In genomic region chr10:125155101-125155500, GRCh38 we compare ENCODE assay signal across 10 cellular contexts. TPM values are rescaled to one million over a fixed set of nuclear protein-coding genes. Genes with fewer than 3 reads are reported as not detected.
DNase-seq lines count a peak whose midpoint lies in the region; ATAC-seq and TF ChIP-seq lines count a peak whose summit lies in the region.
"Had no signal": no experiment of that assay in that cellular context is flagged by ENCODE, and none has a peak within 500 bp of the region (broad histone marks: within the 10 kb centered on the region; RNA-seq: fewer than 3 reads in every experiment).

No MANE protein-coding gene starts in this region.

- ATAC-seq in GM18858 (IDR thresholded peaks at IDR 0.05; ENCODE audit: unreplicated experiment) = no peak

- TF ChIP-seq CTCF in LNCaP clone FGC (IDR thresholded peaks at IDR 0.05; ENCODE audit: control insufficient read depth, extremely low read depth, insufficient read depth) = no peak
- no peak for TF ChIP-seq CTCF in mesothelial cell of epicardium (IDR thresholded peaks at IDR 0.05; ENCODE audit: unreplicated experiment)
- TF ChIP-seq CTCF in tibial artery (IDR thresholded peaks at IDR 0.05) = no peak

- H3K4me3 ChIP-seq in LNCaP clone FGC (ENCODE audit: low read depth, low read length) (peak overlapping the region; percentile 33), endocrine pancreas (ENCODE audit: control insufficient read depth, insufficient read depth, low read length) (peak overlapping the region; percentile 33), tibial artery (peak overlapping the region; percentile 8 to 10)

- H3K27me3 ChIP-seq in endocrine pancreas (ENCODE audit: control insufficient read depth, insufficient read depth, low read length) (no peaks in the 10 kb centered on the region), tibial artery (no peaks in the 10 kb centered on the region)
- H3K27me3 ChIP-seq: adrenal gland had no signal

- peak overlapping the region; percentile 70 to 99 for H3K27ac ChIP-seq in tibial artery

- DNase-seq in LNCaP clone FGC (ENCODE audit: low read depth) = no peak
- no peak for DNase-seq in mesothelial cell of epicardium (ENCODE audit: low spot score in 2 of 2, unreplicated experiment in 2 of 2)
- DNase-seq in tibial artery = no peak
- DNase-seq in NCI-H345 (lab: John Stamatoyannopoulos, UW) = no peak
- no peak for DNase-seq in SKM-1 (lab: John Stamatoyannopoulos, UW; ENCODE audit: unreplicated experiment)
- DNase-seq in stimulated activated CD4-positive, alpha-beta T cell treated with anti-CD3 and anti-CD28 coated beads, Interleukin-12 subunit alpha, Interleukin-12 subunit beta, amount 100 ng/mL, for 4 hours = no peak
- DNase-seq: stimulated activated CD8-positive, alpha-beta memory T cell treated with anti-CD3 and anti-CD28 coated beads, Interleukin-4, amount 100 ng/mL, for 48 hours had no signal

- no peaks in the 10 kb centered on the region for H3K27me3 Mint-ChIP-seq in mesothelial cell of epicardium (ENCODE audit: low read depth)

- H3K36me3 ChIP-seq in endocrine pancreas (ENCODE audit: control insufficient read depth, insufficient read depth, low read length) = no peaks in the 10 kb centered on the region
- peaks cover 0 to 9% (median 5%) of the 10 kb centered on the region in 3 donors for H3K36me3 ChIP-seq in tibial artery
- H3K36me3 ChIP-seq: adrenal gland had no signal

- H3K9me3 ChIP-seq in endocrine pancreas (ENCODE audit: control insufficient read depth, low read length) (no peaks in the 10 kb centered on the region), tibial artery (no peaks in the 10 kb centered on the region)
- H3K9me3 ChIP-seq: adrenal gland had no signal

- H3K36me3 Mint-ChIP-seq in mesothelial cell of epicardium = no peaks in the 10 kb centered on the region

- H3K27ac Mint-ChIP-seq in mesothelial cell of epicardium = peak overlapping the region; percentile 90

- intact Hi-C loops in tibial artery (cut with DNase I; ENCODE audit: low total_unique reads) = loop anchor here (10.0 kb wide), 1 partner anchor 150 kb away; no protein-coding TSS in a partner anchor

- H3K4me3 Mint-ChIP-seq in mesothelial cell of epicardium = peak overlapping the region; percentile 35

- H3K4me1 ChIP-seq in endocrine pancreas (ENCODE audit: control insufficient read depth, insufficient read depth, low read length) (peaks cover 23% of the 10 kb centered on the region), tibial artery (peaks cover 8 to 82% (median 66%) of the 10 kb centered on the region in 4 donors)

- peaks cover 69% of the 10 kb centered on the region for H3K4me1 Mint-ChIP-seq in mesothelial cell of epicardium

- no peak overlapping the region for H3K9ac ChIP-seq in endocrine pancreas (ENCODE audit: control insufficient read depth, insufficient read depth, low read length)

- no peaks in the 10 kb centered on the region for H3K9me3 Mint-ChIP-seq in mesothelial cell of epicardium

RNA-seq across cellular contexts. Expression of gene CTBP2, which starts 5.3 kb away (rescaled TPM):
- 115 to 122 TPM (median 121 TPM) in 3 replicates for total RNA-seq in mesothelial cell of epicardium
